ENCODE assay signal across 12 cellular contexts in genomic region chr1:160708821-160709220, GRCh38. TPM values are rescaled to one million over a fixed set of nuclear protein-coding genes. Genes with fewer than 3 reads are reported as not detected.
DNase-seq lines count a peak whose midpoint lies in the region; ATAC-seq and TF ChIP-seq lines count a peak whose summit lies in the region.
"Had no signal": no experiment of that assay in that cellular context is flagged by ENCODE, and none has a peak within 500 bp of the region (broad histone marks: within the 10 kb centered on the region; RNA-seq: fewer than 3 reads in every experiment).

No MANE protein-coding gene starts in this region.

- H3K27ac Mint-ChIP-seq in central memory CD8-positive, alpha-beta T cell (ENCODE audit: low read depth), result no peak overlapping the region

- H3K4me3 ChIP-seq in GM12864 (ENCODE audit: low read depth, low read length) (peak overlapping the region; percentile 97), HL-60 (replicated peaks; ENCODE audit: insufficient read depth, low read length) (no peak overlapping the region; the same call in 1 of the 2 replicates), BE2C (ENCODE audit: low read depth, low read length) (no peak overlapping the region)
- H3K4me3 ChIP-seq: smooth muscle cell had no signal

- TF ChIP-seq CTCF in GM12864 (IDR thresholded peaks at IDR 0.05; ENCODE audit: low read depth, low read length, missing control alignments) (no peak), HL-60 (IDR thresholded peaks at IDR 0.05; ENCODE audit: insufficient read depth, low read length) (no peak), BE2C (IDR thresholded peaks at IDR 0.05; ENCODE audit: low read depth, low read length) (no peak)

- H3K9me3 ChIP-seq in BE2C, result no peaks in the 10 kb centered on the region

- DNase-seq in GM12864 (ENCODE audit: low read depth) (no peak), HL-60 (ENCODE audit: low read depth in 1 of 2, low spot score in 1 of 2) (no peak), HCEC 1CT (no peak), NCI-H748 (lab: John Stamatoyannopoulos, UW; ENCODE audit: unreplicated experiment) (no peak), COLO829 (ENCODE audit: low spot score) (no peak), BE2C (no peak)
- DNase-seq in central memory CD8-positive, alpha-beta T cell (ENCODE audit: low spot score in 2 of 2), result peak in 1 of 2 donors; percentile 10
- DNase-seq: anterior cingulate cortex, DMS79, NCI-H1417 treated with DMSO at 0.1 percent for 48 hours had no signal

- no peaks in the 10 kb centered on the region for H3K4me1 ChIP-seq in BE2C

- H3K27me3 ChIP-seq in HL-60 (ENCODE audit: insufficient read depth, poor library complexity, severe bottlenecking), result no peaks in the 10 kb centered on the region
- H3K27me3 ChIP-seq in BE2C, result peaks cover 13% of the 10 kb centered on the region

- H3K9me3 Mint-ChIP-seq in central memory CD8-positive, alpha-beta T cell, result no peaks in the 10 kb centered on the region

- peak; percentile 33 for ATAC-seq in GM19397 (IDR thresholded peaks at IDR 0.05; ENCODE audit: unreplicated experiment)
- peak; percentile 24 for ATAC-seq in central memory CD8-positive, alpha-beta T cell (replicated peaks; ENCODE audit: extremely low read depth, poor library complexity, severe bottlenecking)

- peaks cover 39% of the 10 kb centered on the region for H3K4me1 Mint-ChIP-seq in central memory CD8-positive, alpha-beta T cell

- no peaks in the 10 kb centered on the region for H3K27me3 Mint-ChIP-seq in central memory CD8-positive, alpha-beta T cell

- no peak overlapping the region for H3K4me3 Mint-ChIP-seq in central memory CD8-positive, alpha-beta T cell

- no peaks in the 10 kb centered on the region for H3K36me3 ChIP-seq in BE2C

- H3K36me3 Mint-ChIP-seq in central memory CD8-positive, alpha-beta T cell (ENCODE audit: insufficient read depth), result peaks cover 23% of the 10 kb centered on the region

- peak overlapping the region; percentile 68 for H3K27ac ChIP-seq in HL-60 (replicated peaks)

RNA-seq across cellular contexts. Expression of gene CD48, which starts 2.8 kb away (rescaled TPM):
- not detected for polyA plus RNA-seq in BE2C (2012; ENCODE audit: insufficient read depth, insufficient read length, low read depth)

RNA-seq across cellular contexts. Expression of gene SLAMF7, which starts 30.2 kb away (rescaled TPM):
- not detected for polyA plus RNA-seq in BE2C (2012; ENCODE audit: insufficient read depth, insufficient read length, low read depth)
- polyA plus RNA-seq: smooth muscle cell had no signal
